ENCODE assay signal across 1 cellular context in the genomic region with DNA sequence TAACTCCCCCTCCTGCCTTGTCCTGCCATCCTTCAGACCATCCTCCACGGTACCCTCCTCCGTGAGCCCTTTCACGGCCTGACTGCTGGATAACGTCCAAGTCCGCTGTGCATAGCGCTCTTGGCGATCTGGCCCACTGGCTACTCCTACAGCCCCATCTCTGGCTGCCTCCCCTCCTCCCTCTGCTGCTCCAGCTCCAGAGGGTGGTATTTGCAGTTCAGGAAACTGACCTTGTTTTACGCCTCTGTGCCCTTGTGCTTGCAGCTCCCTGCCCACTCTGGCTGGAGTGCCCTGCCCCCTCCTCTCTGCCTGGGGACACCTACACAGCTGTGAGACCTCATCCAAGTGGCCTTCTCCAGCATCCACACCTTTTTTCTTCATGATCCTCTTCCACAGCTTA.
TF ChIP-seq lines count a peak whose summit lies in the region.

No MANE protein-coding gene starts in this region.

TF ChIP-seq in HepG2, 621 proteins besides CTCF, POLR2A, EP300 and RAD21 (continued from another document and continues in another):
- TF ChIP-seq KLF16 (CRISPR knock-in tag; IDR thresholded peaks at IDR 0.05) (no peak), ZNF775 (CRISPR knock-in tag; IDR thresholded peaks at IDR 0.05; ENCODE audit: borderline replicate concordance) (no peak), SETDB1 (CRISPR knock-in tag; IDR thresholded peaks at IDR 0.05; ENCODE audit: borderline replicate concordance) (no peak), MED1 (CRISPR knock-in tag; IDR thresholded peaks at IDR 0.05) (peak; percentile 58; the same call in 1 of the 2 replicates), HMGA1 (CRISPR knock-in tag; conservative IDR thresholded peaks at IDR 0.05) (no peak), ZFX (CRISPR knock-in tag; IDR thresholded peaks at IDR 0.05; ENCODE audit: low read depth) (peak; percentile 27; the same call in 1 of the 2 replicates), NCOA1 (CRISPR knock-in tag; IDR thresholded peaks at IDR 0.05) (no peak), ZNF75D (CRISPR knock-in tag; IDR thresholded peaks at IDR 0.05; ENCODE audit: borderline replicate concordance) (no peak), ZNF674 (CRISPR knock-in tag; IDR thresholded peaks at IDR 0.05; ENCODE audit: low read depth) (no peak), POLR2AphosphoS2 (IDR thresholded peaks at IDR 0.05; ENCODE audit: low read depth, low read length) (no peak), MAF1 (CRISPR knock-in tag; IDR thresholded peaks at IDR 0.05; ENCODE audit: borderline replicate concordance) (no peak), ATF7-NPFF (CRISPR knock-in tag; IDR thresholded peaks at IDR 0.05; ENCODE audit: low read depth) (0 out of 2 replicates have a peak, but pooled peaks have one; percentile 13), KDM2A (CRISPR knock-in tag; IDR thresholded peaks at IDR 0.05; ENCODE audit: borderline replicate concordance, low read depth) (peak; percentile 69; the same call in 1 of the 2 replicates), GATAD2A (CRISPR knock-in tag; IDR thresholded peaks at IDR 0.05) (0 out of 2 replicates have a peak, but pooled peaks have one; percentile 52), REL (CRISPR knock-in tag; conservative IDR thresholded peaks at IDR 0.05) (peak; percentile 59; the same call in 1 of the 2 replicates), SCMH1 (CRISPR knock-in tag; IDR thresholded peaks at IDR 0.05; ENCODE audit: borderline replicate concordance) (no peak), DR1 (CRISPR knock-in tag; IDR thresholded peaks at IDR 0.05) (no peak), ZKSCAN5 (CRISPR knock-in tag; IDR thresholded peaks at IDR 0.05) (no peak), CCDC6 (CRISPR knock-in tag; IDR thresholded peaks at IDR 0.05) (no peak), ZNF180 (CRISPR knock-in tag; IDR thresholded peaks at IDR 0.05; ENCODE audit: borderline replicate concordance, low read depth) (no peak), ZBTB8A (CRISPR knock-in tag; IDR thresholded peaks at IDR 0.05; ENCODE audit: borderline replicate concordance, low read depth) (no peak), NR2F2 (IDR thresholded peaks at IDR 0.05; ENCODE audit: borderline replicate concordance, low read depth) (no peak), HNRNPLL (IDR thresholded peaks at IDR 0.05; ENCODE audit: low read depth, low read length, poor library complexity, severe bottlenecking) (no peak), ZNF879 (CRISPR knock-in tag; IDR thresholded peaks at IDR 0.05) (no peak), NFATC3 (CRISPR knock-in tag; IDR thresholded peaks at IDR 0.05) (no peak), ZNF792 (CRISPR knock-in tag; IDR thresholded peaks at IDR 0.05) (no peak; the same call in 1 of the 2 replicates), EEA1 (CRISPR knock-in tag; IDR thresholded peaks at IDR 0.05; ENCODE audit: borderline replicate concordance) (no peak), ATM (IDR thresholded peaks at IDR 0.05; ENCODE audit: borderline replicate concordance) (no peak), ZSCAN31 (CRISPR knock-in tag; IDR thresholded peaks at IDR 0.05; ENCODE audit: low read depth) (0 out of 2 replicates have a peak, but pooled peaks have one; percentile 32), ZNF296 (CRISPR knock-in tag; conservative IDR thresholded peaks at IDR 0.05) (no peak), RARA (CRISPR knock-in tag; IDR thresholded peaks at IDR 0.05) (0 out of 2 replicates have a peak, but pooled peaks have one; percentile 43), MXD4 (CRISPR knock-in tag; IDR thresholded peaks at IDR 0.05) (no peak), PHF20 (CRISPR knock-in tag; IDR thresholded peaks at IDR 0.05) (no peak; the same call in 1 of the 2 replicates), PTBP1 (IDR thresholded peaks at IDR 0.05; ENCODE audit: low read depth, low read length, poor library complexity, severe bottlenecking) (no peak), NR3C1 (CRISPR knock-in tag; IDR thresholded peaks at IDR 0.05) (no peak), SAFB2 (CRISPR knock-in tag; IDR thresholded peaks at IDR 0.05; ENCODE audit: borderline replicate concordance, low read depth) (no peak), ATAD3A (CRISPR knock-in tag; IDR thresholded peaks at IDR 0.05) (no peak), ZNF264 (CRISPR knock-in tag; IDR thresholded peaks at IDR 0.05) (no peak)
- TF ChIP-seq, protein P1, sequence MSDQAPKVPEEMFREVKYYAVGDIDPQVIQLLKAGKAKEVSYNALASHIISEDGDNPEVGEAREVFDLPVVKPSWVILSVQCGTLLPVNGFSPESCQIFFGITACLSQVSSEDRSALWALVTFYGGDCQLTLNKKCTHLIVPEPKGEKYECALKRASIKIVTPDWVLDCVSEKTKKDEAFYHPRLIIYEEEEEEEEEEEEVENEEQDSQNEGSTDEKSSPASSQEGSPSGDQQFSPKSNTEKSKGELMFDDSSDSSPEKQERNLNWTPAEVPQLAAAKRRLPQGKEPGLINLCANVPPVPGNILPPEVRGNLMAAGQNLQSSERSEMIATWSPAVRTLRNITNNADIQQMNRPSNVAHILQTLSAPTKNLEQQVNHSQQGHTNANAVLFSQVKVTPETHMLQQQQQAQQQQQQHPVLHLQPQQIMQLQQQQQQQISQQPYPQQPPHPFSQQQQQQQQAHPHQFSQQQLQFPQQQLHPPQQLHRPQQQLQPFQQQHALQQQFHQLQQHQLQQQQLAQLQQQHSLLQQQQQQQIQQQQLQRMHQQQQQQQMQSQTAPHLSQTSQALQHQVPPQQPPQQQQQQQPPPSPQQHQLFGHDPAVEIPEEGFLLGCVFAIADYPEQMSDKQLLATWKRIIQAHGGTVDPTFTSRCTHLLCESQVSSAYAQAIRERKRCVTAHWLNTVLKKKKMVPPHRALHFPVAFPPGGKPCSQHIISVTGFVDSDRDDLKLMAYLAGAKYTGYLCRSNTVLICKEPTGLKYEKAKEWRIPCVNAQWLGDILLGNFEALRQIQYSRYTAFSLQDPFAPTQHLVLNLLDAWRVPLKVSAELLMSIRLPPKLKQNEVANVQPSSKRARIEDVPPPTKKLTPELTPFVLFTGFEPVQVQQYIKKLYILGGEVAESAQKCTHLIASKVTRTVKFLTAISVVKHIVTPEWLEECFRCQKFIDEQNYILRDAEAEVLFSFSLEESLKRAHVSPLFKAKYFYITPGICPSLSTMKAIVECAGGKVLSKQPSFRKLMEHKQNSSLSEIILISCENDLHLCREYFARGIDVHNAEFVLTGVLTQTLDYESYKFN (CRISPR knock-in tag; conservative IDR thresholded peaks at IDR 0.05), result peak; percentile 55
- TF ChIP-seq, protein P2, sequence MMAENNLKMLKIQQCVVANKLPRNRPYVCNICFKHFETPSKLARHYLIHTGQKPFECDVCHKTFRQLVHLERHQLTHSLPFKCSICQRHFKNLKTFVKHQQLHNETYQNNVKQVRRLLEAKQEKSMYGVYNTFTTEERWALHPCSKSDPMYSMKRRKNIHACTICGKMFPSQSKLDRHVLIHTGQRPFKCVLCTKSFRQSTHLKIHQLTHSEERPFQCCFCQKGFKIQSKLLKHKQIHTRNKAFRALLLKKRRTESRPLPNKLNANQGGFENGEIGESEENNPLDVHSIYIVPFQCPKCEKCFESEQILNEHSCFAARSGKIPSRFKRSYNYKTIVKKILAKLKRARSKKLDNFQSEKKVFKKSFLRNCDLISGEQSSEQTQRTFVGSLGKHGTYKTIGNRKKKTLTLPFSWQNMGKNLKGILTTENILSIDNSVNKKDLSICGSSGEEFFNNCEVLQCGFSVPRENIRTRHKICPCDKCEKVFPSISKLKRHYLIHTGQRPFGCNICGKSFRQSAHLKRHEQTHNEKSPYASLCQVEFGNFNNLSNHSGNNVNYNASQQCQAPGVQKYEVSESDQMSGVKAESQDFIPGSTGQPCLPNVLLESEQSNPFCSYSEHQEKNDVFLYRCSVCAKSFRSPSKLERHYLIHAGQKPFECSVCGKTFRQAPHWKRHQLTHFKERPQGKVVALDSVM (CRISPR knock-in tag; IDR thresholded peaks at IDR 0.05), result 0 out of 2 replicates have a peak, but pooled peaks have one; percentile 38
- TF ChIP-seq, protein P3, sequence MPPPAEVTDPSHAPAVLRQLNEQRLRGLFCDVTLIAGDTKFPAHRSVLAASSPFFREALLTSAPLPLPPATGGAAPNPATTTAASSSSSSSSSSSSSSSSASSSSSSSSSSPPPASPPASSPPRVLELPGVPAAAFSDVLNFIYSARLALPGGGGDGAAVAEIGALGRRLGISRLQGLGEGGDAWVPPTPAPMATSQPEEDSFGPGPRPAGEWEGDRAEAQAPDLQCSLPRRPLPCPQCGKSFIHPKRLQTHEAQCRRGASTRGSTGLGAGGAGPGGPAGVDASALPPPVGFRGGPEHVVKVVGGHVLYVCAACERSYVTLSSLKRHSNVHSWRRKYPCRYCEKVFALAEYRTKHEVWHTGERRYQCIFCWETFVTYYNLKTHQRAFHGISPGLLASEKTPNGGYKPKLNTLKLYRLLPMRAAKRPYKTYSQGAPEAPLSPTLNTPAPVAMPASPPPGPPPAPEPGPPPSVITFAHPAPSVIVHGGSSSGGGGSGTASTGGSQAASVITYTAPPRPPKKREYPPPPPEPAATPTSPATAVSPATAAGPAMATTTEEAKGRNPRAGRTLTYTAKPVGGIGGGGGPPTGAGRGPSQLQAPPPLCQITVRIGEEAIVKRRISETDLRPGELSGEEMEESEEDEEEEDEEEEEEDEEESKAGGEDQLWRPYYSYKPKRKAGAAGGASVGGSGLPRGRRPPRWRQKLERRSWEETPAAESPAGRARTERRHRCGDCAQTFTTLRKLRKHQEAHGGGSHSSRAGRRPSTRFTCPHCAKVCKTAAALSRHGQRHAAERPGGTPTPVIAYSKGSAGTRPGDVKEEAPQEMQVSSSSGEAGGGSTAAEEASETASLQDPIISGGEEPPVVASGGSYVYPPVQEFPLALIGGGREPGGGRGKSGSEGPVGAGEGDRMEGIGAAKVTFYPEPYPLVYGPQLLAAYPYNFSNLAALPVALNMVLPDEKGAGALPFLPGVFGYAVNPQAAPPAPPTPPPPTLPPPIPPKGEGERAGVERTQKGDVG (CRISPR knock-in tag; IDR thresholded peaks at IDR 0.05; ENCODE audit: borderline replicate concordance), result no peak
- TF ChIP-seq, protein P4, sequence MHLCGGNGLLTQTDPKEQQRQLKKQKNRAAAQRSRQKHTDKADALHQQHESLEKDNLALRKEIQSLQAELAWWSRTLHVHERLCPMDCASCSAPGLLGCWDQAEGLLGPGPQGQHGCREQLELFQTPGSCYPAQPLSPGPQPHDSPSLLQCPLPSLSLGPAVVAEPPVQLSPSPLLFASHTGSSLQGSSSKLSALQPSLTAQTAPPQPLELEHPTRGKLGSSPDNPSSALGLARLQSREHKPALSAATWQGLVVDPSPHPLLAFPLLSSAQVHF (CRISPR knock-in tag; IDR thresholded peaks at IDR 0.05), result no peak
- TF ChIP-seq, protein P5, sequence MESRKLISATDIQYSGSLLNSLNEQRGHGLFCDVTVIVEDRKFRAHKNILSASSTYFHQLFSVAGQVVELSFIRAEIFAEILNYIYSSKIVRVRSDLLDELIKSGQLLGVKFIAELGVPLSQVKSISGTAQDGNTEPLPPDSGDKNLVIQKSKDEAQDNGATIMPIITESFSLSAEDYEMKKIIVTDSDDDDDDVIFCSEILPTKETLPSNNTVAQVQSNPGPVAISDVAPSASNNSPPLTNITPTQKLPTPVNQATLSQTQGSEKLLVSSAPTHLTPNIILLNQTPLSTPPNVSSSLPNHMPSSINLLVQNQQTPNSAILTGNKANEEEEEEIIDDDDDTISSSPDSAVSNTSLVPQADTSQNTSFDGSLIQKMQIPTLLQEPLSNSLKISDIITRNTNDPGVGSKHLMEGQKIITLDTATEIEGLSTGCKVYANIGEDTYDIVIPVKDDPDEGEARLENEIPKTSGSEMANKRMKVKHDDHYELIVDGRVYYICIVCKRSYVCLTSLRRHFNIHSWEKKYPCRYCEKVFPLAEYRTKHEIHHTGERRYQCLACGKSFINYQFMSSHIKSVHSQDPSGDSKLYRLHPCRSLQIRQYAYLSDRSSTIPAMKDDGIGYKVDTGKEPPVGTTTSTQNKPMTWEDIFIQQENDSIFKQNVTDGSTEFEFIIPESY (CRISPR knock-in tag; IDR thresholded peaks at IDR 0.05), result no peak
- TF ChIP-seq, protein P6, sequence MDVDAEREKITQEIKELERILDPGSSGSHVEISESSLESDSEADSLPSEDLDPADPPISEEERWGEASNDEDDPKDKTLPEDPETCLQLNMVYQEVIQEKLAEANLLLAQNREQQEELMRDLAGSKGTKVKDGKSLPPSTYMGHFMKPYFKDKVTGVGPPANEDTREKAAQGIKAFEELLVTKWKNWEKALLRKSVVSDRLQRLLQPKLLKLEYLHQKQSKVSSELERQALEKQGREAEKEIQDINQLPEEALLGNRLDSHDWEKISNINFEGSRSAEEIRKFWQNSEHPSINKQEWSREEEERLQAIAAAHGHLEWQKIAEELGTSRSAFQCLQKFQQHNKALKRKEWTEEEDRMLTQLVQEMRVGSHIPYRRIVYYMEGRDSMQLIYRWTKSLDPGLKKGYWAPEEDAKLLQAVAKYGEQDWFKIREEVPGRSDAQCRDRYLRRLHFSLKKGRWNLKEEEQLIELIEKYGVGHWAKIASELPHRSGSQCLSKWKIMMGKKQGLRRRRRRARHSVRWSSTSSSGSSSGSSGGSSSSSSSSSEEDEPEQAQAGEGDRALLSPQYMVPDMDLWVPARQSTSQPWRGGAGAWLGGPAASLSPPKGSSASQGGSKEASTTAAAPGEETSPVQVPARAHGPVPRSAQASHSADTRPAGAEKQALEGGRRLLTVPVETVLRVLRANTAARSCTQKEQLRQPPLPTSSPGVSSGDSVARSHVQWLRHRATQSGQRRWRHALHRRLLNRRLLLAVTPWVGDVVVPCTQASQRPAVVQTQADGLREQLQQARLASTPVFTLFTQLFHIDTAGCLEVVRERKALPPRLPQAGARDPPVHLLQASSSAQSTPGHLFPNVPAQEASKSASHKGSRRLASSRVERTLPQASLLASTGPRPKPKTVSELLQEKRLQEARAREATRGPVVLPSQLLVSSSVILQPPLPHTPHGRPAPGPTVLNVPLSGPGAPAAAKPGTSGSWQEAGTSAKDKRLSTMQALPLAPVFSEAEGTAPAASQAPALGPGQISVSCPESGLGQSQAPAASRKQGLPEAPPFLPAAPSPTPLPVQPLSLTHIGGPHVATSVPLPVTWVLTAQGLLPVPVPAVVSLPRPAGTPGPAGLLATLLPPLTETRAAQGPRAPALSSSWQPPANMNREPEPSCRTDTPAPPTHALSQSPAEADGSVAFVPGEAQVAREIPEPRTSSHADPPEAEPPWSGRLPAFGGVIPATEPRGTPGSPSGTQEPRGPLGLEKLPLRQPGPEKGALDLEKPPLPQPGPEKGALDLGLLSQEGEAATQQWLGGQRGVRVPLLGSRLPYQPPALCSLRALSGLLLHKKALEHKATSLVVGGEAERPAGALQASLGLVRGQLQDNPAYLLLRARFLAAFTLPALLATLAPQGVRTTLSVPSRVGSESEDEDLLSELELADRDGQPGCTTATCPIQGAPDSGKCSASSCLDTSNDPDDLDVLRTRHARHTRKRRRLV (CRISPR knock-in tag; IDR thresholded peaks at IDR 0.05), result no peak
- TF ChIP-seq, protein P7, sequence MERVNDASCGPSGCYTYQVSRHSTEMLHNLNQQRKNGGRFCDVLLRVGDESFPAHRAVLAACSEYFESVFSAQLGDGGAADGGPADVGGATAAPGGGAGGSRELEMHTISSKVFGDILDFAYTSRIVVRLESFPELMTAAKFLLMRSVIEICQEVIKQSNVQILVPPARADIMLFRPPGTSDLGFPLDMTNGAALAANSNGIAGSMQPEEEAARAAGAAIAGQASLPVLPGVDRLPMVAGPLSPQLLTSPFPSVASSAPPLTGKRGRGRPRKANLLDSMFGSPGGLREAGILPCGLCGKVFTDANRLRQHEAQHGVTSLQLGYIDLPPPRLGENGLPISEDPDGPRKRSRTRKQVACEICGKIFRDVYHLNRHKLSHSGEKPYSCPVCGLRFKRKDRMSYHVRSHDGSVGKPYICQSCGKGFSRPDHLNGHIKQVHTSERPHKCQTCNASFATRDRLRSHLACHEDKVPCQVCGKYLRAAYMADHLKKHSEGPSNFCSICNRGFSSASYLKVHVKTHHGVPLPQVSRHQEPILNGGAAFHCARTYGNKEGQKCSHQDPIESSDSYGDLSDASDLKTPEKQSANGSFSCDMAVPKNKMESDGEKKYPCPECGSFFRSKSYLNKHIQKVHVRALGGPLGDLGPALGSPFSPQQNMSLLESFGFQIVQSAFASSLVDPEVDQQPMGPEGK (CRISPR knock-in tag; IDR thresholded peaks at IDR 0.05), result peak; percentile 63
